1 cellular context compared by ENCODE assay signal in the genomic region with DNA sequence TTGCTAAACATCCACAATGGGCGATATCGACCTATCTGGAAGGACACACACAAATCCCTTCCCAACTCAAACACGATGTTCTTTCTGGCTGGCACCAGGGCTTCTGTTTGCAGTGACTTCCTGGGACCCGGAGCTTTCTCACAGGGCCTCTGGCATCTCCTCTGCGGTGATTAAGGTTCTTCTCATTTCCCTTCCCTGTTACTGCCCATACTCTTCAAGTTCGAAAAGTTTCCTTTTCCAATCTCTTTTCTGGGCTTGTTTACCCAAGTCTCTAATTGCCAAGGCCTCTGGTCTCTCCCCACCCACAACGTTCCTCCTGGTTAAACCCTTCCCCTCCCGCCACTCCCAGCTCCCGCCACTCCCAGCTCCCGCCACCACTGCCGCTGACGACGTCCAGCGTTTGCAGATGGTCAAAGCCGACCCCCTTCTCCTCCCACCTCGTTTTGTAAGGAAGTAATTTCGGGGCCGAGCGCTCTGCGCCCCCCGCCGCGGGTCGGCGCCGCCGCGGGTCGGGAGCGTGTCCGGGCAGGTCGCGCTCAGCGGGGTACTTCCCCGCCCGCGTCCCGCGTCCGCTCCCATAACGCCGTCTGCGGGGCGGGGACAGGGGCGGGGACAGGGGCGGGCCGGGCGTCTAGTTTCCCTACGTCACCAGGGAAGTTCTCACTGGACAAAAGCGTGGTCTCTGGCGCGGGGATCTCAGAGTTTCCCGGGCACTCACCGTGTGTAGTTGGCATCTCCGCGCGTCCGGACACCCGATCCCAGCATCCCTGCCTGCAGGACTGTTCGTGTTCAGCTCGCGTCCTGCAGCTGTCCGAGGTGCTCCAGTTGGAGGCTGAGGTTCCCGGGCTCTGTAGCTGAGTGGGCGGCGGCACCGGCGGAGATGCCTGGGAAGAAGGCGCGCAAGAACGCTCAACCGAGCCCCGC.
TF ChIP-seq lines count a peak whose summit lies in the region.

A gene (plus strand): TSS at position 699 of the 924 bp plus-strand sequence. CDS start 182 bp downstream, at position 881.

TF ChIP-seq in HEK293, 187 proteins besides CTCF, POLR2A, EP300 and RAD21 (continued from another document and continues in another):
- TF ChIP-seq ZNF394 (tag by site-specific recombination; IDR thresholded peaks at IDR 0.05; ENCODE audit: borderline replicate concordance) (peak; percentile 53), ZNF548 (tag by site-specific recombination; IDR thresholded peaks at IDR 0.05) (no peak), ZNF146 (tag by site-specific recombination; IDR thresholded peaks at IDR 0.05) (no peak), ZNF16 (tag by site-specific recombination; IDR thresholded peaks at IDR 0.05; ENCODE audit: low read depth) (no peak), ZFP37 (tag by site-specific recombination; IDR thresholded peaks at IDR 0.05) (peak; percentile 91; the same call in 1 of the 2 replicates), ZXDB (tag by site-specific recombination; IDR thresholded peaks at IDR 0.05) (peak; percentile 79), ZNF248 (tag by site-specific recombination; IDR thresholded peaks at IDR 0.05) (no peak), KLF8 (tag by site-specific recombination; IDR thresholded peaks at IDR 0.05) (peak; percentile 78), ZNF76 (tag by site-specific recombination; IDR thresholded peaks at IDR 0.05; ENCODE audit: borderline replicate concordance, low read depth) (peak; percentile 72), ZNF24 (tag by site-specific recombination; IDR thresholded peaks at IDR 0.05) (no peak), ZNF133 (tag by site-specific recombination; IDR thresholded peaks at IDR 0.05) (no peak), ZNF48 (tag by site-specific recombination; IDR thresholded peaks at IDR 0.05) (no peak), ZNF670 (tag by site-specific recombination; IDR thresholded peaks at IDR 0.05; ENCODE audit: low read depth) (no peak), ZNF792 (tag by site-specific recombination; IDR thresholded peaks at IDR 0.05) (no peak), IKZF3 (tag by site-specific recombination; IDR thresholded peaks at IDR 0.05) (peak; percentile 99), ZNF600 (tag by site-specific recombination; IDR thresholded peaks at IDR 0.05) (no peak; the same call in 1 of the 2 replicates), ZNF121 (tag by site-specific recombination; IDR thresholded peaks at IDR 0.05) (no peak), ZFHX2 (tag by site-specific recombination; conservative IDR thresholded peaks at IDR 0.05) (peak; percentile 93), ZNF214 (tag by site-specific recombination; IDR thresholded peaks at IDR 0.05; ENCODE audit: borderline replicate concordance) (no peak), ZNF211 (tag by site-specific recombination; IDR thresholded peaks at IDR 0.05; ENCODE audit: low read depth) (no peak), SCRT2 (tag by site-specific recombination; IDR thresholded peaks at IDR 0.05) (no peak), MYNN (tag by site-specific recombination; IDR thresholded peaks at IDR 0.05; ENCODE audit: borderline replicate concordance) (no peak), WT1 (tag by site-specific recombination; IDR thresholded peaks at IDR 0.05) (peak; percentile 94), ZNF391 (tag by site-specific recombination; IDR thresholded peaks at IDR 0.05; ENCODE audit: borderline replicate concordance, low read depth) (peak; percentile 83; the same call in 1 of the 2 replicates), ZNF426 (tag by site-specific recombination; IDR thresholded peaks at IDR 0.05) (no peak), ZNF350 (tag by site-specific recombination; IDR thresholded peaks at IDR 0.05) (no peak), ZNF623 (tag by site-specific recombination; IDR thresholded peaks at IDR 0.05) (0 out of 2 replicates have a peak, but pooled peaks have one; percentile 21), ZBTB48 (tag by site-specific recombination; IDR thresholded peaks at IDR 0.05) (peak; percentile 60; the same call in 1 of the 2 replicates), ZNF621 (tag by site-specific recombination; IDR thresholded peaks at IDR 0.05) (no peak), ZNF157 (tag by site-specific recombination; IDR thresholded peaks at IDR 0.05) (no peak), ZNF19 (tag by site-specific recombination; IDR thresholded peaks at IDR 0.05; ENCODE audit: low read depth) (no peak), ZNF114 (tag by site-specific recombination; IDR thresholded peaks at IDR 0.05) (no peak), ZNF239 (tag by site-specific recombination; IDR thresholded peaks at IDR 0.05) (no peak), ZNF610 (tag by site-specific recombination; IDR thresholded peaks at IDR 0.05; ENCODE audit: borderline replicate concordance) (no peak; the same call in 1 of the 2 replicates), ZNF433 (tag by site-specific recombination; IDR thresholded peaks at IDR 0.05; ENCODE audit: low read depth) (no peak), ZNF530 (tag by site-specific recombination; IDR thresholded peaks at IDR 0.05; ENCODE audit: low read depth) (no peak), HOXA7 (CRISPR knock-in tag; IDR thresholded peaks at IDR 0.05; ENCODE audit: borderline replicate concordance) (0 out of 2 replicates have a peak, but pooled peaks have one; percentile 17), ZFP69B (tag by site-specific recombination; IDR thresholded peaks at IDR 0.05) (no peak), RBAK (tag by site-specific recombination; IDR thresholded peaks at IDR 0.05) (no peak), ZNF138 (tag by site-specific recombination; IDR thresholded peaks at IDR 0.05; ENCODE audit: borderline replicate concordance) (no peak), ZNF266 (tag by site-specific recombination; IDR thresholded peaks at IDR 0.05; ENCODE audit: low read depth) (no peak)
- TF ChIP-seq, protein P1, sequence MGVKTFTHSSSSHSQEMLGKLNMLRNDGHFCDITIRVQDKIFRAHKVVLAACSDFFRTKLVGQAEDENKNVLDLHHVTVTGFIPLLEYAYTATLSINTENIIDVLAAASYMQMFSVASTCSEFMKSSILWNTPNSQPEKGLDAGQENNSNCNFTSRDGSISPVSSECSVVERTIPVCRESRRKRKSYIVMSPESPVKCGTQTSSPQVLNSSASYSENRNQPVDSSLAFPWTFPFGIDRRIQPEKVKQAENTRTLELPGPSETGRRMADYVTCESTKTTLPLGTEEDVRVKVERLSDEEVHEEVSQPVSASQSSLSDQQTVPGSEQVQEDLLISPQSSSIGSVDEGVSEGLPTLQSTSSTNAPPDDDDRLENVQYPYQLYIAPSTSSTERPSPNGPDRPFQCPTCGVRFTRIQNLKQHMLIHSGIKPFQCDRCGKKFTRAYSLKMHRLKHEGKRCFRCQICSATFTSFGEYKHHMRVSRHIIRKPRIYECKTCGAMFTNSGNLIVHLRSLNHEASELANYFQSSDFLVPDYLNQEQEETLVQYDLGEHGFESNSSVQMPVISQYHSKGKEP (tag by site-specific recombination; IDR thresholded peaks at IDR 0.05): peak; percentile 63; the same call in 1 of the 2 replicates
- TF ChIP-seq, protein P2, sequence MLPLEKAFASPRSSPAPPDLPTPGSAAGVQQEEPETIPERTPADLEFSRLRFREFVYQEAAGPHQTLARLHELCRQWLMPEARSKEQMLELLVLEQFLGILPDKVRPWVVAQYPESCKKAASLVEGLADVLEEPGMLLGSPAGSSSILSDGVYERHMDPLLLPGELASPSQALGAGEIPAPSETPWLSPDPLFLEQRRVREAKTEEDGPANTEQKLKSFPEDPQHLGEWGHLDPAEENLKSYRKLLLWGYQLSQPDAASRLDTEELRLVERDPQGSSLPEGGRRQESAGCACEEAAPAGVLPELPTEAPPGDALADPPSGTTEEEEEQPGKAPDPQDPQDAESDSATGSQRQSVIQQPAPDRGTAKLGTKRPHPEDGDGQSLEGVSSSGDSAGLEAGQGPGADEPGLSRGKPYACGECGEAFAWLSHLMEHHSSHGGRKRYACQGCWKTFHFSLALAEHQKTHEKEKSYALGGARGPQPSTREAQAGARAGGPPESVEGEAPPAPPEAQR (tag by site-specific recombination; IDR thresholded peaks at IDR 0.05): no peak
- TF ChIP-seq, protein P3, sequence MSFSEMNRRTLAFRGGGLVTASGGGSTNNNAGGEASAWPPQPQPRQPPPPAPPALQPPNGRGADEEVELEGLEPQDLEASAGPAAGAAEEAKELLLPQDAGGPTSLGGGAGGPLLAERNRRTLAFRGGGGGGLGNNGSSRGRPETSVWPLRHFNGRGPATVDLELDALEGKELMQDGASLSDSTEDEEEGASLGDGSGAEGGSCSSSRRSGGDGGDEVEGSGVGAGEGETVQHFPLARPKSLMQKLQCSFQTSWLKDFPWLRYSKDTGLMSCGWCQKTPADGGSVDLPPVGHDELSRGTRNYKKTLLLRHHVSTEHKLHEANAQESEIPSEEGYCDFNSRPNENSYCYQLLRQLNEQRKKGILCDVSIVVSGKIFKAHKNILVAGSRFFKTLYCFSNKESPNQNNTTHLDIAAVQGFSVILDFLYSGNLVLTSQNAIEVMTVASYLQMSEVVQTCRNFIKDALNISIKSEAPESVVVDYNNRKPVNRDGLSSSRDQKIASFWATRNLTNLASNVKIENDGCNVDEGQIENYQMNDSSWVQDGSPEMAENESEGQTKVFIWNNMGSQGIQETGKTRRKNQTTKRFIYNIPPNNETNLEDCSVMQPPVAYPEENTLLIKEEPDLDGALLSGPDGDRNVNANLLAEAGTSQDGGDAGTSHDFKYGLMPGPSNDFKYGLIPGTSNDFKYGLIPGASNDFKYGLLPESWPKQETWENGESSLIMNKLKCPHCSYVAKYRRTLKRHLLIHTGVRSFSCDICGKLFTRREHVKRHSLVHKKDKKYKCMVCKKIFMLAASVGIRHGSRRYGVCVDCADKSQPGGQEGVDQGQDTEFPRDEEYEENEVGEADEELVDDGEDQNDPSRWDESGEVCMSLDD (tag by site-specific recombination; IDR thresholded peaks at IDR 0.05): peak; percentile 77
- TF ChIP-seq, protein P4, sequence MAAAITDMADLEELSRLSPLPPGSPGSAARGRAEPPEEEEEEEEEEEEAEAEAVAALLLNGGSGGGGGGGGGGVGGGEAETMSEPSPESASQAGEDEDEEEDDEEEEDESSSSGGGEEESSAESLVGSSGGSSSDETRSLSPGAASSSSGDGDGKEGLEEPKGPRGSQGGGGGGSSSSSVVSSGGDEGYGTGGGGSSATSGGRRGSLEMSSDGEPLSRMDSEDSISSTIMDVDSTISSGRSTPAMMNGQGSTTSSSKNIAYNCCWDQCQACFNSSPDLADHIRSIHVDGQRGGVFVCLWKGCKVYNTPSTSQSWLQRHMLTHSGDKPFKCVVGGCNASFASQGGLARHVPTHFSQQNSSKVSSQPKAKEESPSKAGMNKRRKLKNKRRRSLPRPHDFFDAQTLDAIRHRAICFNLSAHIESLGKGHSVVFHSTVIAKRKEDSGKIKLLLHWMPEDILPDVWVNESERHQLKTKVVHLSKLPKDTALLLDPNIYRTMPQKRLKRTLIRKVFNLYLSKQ (tag by site-specific recombination; IDR thresholded peaks at IDR 0.05; ENCODE audit: borderline replicate concordance): no peak
- TF ChIP-seq, protein P5, sequence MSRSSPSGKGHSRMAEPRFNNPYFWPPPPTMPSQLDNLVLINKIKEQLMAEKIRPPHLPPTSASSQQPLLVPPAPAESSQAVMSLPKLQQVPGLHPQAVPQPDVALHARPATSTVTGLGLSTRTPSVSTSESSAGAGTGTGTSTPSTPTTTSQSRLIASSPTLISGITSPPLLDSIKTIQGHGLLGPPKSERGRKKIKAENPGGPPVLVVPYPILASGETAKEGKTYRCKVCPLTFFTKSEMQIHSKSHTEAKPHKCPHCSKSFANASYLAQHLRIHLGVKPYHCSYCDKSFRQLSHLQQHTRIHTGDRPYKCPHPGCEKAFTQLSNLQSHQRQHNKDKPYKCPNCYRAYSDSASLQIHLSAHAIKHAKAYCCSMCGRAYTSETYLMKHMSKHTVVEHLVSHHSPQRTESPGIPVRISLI (tag by site-specific recombination; IDR thresholded peaks at IDR 0.05): no peak
- TF ChIP-seq, protein P6, sequence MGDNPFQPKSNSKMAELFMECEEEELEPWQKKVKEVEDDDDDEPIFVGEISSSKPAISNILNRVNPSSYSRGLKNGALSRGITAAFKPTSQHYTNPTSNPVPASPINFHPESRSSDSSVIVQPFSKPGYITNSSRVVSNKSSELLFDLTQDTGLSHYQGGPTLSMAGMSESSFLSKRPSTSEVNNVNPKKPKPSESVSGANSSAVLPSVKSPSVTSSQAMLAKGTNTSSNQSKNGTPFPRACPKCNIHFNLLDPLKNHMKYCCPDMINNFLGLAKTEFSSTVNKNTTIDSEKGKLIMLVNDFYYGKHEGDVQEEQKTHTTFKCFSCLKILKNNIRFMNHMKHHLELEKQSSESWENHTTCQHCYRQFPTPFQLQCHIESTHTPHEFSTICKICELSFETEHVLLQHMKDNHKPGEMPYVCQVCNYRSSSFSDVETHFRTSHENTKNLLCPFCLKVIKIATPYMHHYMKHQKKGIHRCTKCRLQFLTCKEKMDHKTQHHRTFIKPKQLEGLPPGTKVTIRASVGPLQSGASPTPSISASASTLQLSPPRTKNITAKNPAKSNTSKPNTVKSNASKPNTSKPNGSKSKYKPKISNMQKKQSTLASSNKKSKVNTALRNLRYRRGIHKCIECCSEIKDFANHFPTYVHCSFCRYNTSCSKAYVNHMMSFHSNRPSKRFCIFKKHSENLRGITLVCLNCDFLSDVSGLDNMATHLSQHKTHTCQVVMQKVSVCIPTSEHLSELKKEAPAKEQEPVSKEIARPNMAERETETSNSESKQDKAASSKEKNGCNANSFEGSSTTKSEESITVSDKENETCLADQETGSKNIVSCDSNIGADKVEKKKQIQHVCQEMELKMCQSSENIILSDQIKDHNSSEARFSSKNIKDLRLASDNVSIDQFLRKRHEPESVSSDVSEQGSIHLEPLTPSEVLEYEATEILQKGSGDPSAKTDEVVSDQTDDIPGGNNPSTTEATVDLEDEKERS (tag by site-specific recombination; IDR thresholded peaks at IDR 0.05): no peak
- TF ChIP-seq, protein P7, sequence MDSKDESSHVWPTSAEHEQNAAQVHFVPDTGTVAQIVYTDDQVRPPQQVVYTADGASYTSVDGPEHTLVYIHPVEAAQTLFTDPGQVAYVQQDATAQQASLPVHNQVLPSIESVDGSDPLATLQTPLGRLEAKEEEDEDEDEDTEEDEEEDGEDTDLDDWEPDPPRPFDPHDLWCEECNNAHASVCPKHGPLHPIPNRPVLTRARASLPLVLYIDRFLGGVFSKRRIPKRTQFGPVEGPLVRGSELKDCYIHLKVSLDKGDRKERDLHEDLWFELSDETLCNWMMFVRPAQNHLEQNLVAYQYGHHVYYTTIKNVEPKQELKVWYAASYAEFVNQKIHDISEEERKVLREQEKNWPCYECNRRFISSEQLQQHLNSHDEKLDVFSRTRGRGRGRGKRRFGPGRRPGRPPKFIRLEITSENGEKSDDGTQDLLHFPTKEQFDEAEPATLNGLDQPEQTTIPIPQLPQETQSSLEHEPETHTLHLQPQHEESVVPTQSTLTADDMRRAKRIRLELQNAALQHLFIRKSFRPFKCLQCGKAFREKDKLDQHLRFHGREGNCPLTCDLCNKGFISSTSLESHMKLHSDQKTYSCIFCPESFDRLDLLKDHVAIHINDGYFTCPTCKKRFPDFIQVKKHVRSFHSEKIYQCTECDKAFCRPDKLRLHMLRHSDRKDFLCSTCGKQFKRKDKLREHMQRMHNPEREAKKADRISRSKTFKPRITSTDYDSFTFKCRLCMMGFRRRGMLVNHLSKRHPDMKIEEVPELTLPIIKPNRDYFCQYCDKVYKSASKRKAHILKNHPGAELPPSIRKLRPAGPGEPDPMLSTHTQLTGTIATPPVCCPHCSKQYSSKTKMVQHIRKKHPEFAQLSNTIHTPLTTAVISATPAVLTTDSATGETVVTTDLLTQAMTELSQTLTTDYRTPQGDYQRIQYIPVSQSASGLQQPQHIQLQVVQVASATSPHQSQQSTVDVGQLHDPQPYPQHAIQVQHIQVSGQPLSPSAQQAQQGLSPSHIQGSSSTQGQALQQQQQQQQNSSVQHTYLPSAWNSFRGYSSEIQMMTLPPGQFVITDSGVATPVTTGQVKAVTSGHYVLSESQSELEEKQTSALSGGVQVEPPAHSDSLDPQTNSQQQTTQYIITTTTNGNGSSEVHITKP (tag by site-specific recombination; IDR thresholded peaks at IDR 0.05): peak; percentile 86
